Comparison of ENCODE assay signal across 16 cellular contexts in genomic region chr6:83952830-83953229, GRCh38.
DNase-seq lines count a peak whose midpoint lies in the region; ATAC-seq and TF ChIP-seq lines count a peak whose summit lies in the region.
"Had no signal": no experiment of that assay in that cellular context is flagged by ENCODE, and none has a peak within 500 bp of the region (broad histone marks: within the 10 kb centered on the region; RNA-seq: fewer than 3 reads in every experiment).

No MANE protein-coding gene starts in this region.

- CTCF ChIA-PET in AG04449 (lab: Yijun Ruan, JAX): no interaction called here

- H3K9me2 ChIP-seq in GM23338 (ENCODE audit: insufficient read depth): no peaks in the 10 kb centered on the region

- peaks cover 2% of the 10 kb centered on the region for H3K27me3 Mint-ChIP-seq in GM23338 (ENCODE audit: insufficient read depth, low read depth, poor library complexity)
- no peaks in the 10 kb centered on the region for H3K27me3 Mint-ChIP-seq in endodermal cell (ENCODE audit: insufficient read depth)

- no peak overlapping the region for H3K4me3 Mint-ChIP-seq in GM23338
- no peak overlapping the region for H3K4me3 Mint-ChIP-seq in endodermal cell

- H3K27ac Mint-ChIP-seq in GM23338 (peak overlapping the region; percentile 13; the same call in 1 of the 2 replicates), endodermal cell (no peak overlapping the region)

- no peak overlapping the region for H3K9ac ChIP-seq in adipocyte (ENCODE audit: low read length)
- H3K9ac ChIP-seq in endodermal cell (ENCODE audit: extremely low read depth, low read length, poor library complexity, severe bottlenecking): no peak overlapping the region
- H3K9ac ChIP-seq: GM23248 had no signal

- peaks cover 22% of the 10 kb centered on the region for H3K4me1 ChIP-seq in GM23338 (ENCODE audit: insufficient read depth)
- no peaks in the 10 kb centered on the region for H3K4me1 ChIP-seq in adipocyte (ENCODE audit: control insufficient read depth, insufficient read depth, low read length)
- H3K4me1 ChIP-seq in endodermal cell (ENCODE audit: control insufficient read depth, insufficient read depth, low read length): no peaks in the 10 kb centered on the region

- H3K27me3 ChIP-seq in GM23338 (ENCODE audit: insufficient read depth) (no peaks in the 10 kb centered on the region), adipocyte (replicated peaks; ENCODE audit: control insufficient read depth, insufficient read depth, low read length) (no peaks in the 10 kb centered on the region), endodermal cell (ENCODE audit: control insufficient read depth, insufficient read depth, low read length, poor library complexity, severe bottlenecking) (no peaks in the 10 kb centered on the region)

- ATAC-seq in GM23338 (peak; percentile 82), HG02973 (IDR thresholded peaks at IDR 0.05; ENCODE audit: unreplicated experiment) (no peak), HG02798 (IDR thresholded peaks at IDR 0.05; ENCODE audit: poor library complexity, unreplicated experiment) (no peak)

- H2AFZ ChIP-seq in GM23338: no peak overlapping the region
- H2AFZ ChIP-seq: GM23248 had no signal

- 58% methylated on average over 3 of the region's 3 CpGs; no CpG with 5 or more reads in 1 of the 2 experiments for WGBS in endodermal cell (ENCODE audit: insufficient coverage in 1 of 2, insufficient read length in 1 of 2), 2 experiments

- TF ChIP-seq CTCF in AG04449 (IDR thresholded peaks at IDR 0.05; ENCODE audit: insufficient read depth, low read length, missing control alignments) (no peak), GM23338 (conservative IDR thresholded peaks at IDR 0.05; ENCODE audit: low read depth in 2 of 2) (no peak), endodermal cell (conservative IDR thresholded peaks at IDR 0.05) (no peak)

- POLR2A ChIA-PET in AG04449 (lab: Yijun Ruan, JAX): no interaction called here

- H3K27ac ChIP-seq in GM23338 (ENCODE audit: low read depth) (no peak overlapping the region), endodermal cell (ENCODE audit: low read depth, low read length) (no peak overlapping the region)
- H3K27ac ChIP-seq: GM23248 had no signal

- H3K79me2 ChIP-seq in GM23338 (replicated peaks; ENCODE audit: insufficient read depth): no peaks in the 10 kb centered on the region

- H3K9me3 ChIP-seq in adipocyte (ENCODE audit: control insufficient read depth, low read length) (no peaks in the 10 kb centered on the region), endodermal cell (ENCODE audit: control insufficient read depth, low read length) (no peaks in the 10 kb centered on the region)

- DNase-seq in AG04449 (ENCODE audit: low read depth, low spot score) (no peak), GM23338 (ENCODE audit: low spot score) (peak; percentile 41), adipocyte (ENCODE audit: low read depth) (peak; percentile 32), fibroblast of peridontal ligament (ENCODE audit: extremely low read depth) (peak; percentile 26), endodermal cell (no peak), SW 1271 (lab: John Stamatoyannopoulos, UW) (no peak)
- DNase-seq: 8988T, C1 segment of cervical spinal cord, DMS 273 treated with DMSO at 0.1 percent for 48 hours, GM23248, NCI-H1417, NCI-H2029 treated with DMSO at 0.1 percent for 48 hours, NCI-H510A, RPMI8226 had no signal

- H3K36me3 ChIP-seq in GM23338 (ENCODE audit: insufficient read depth) (no peaks in the 10 kb centered on the region), adipocyte (ENCODE audit: control insufficient read depth, insufficient read depth, low read length, severe bottlenecking) (peaks cover 15% of the 10 kb centered on the region), endodermal cell (ENCODE audit: control insufficient read depth, insufficient read depth, low read length) (peaks cover 10% of the 10 kb centered on the region)

- peaks cover 31% of the 10 kb centered on the region for H3K4me1 Mint-ChIP-seq in GM23338
- H3K4me1 Mint-ChIP-seq in endodermal cell: peaks cover 18% of the 10 kb centered on the region

- H3K9me3 Mint-ChIP-seq in GM23338: no peaks in the 10 kb centered on the region; the same call in 2 of the 3 replicates
- peaks cover 4% of the 10 kb centered on the region for H3K9me3 Mint-ChIP-seq in endodermal cell

- H3K4me3 ChIP-seq in AG04449 (ENCODE audit: low read depth, low read length): peak overlapping the region; percentile 32; the same call in 1 of the 2 replicates
- no peak overlapping the region for H3K4me3 ChIP-seq in GM23338
- H3K4me3 ChIP-seq in adipocyte (ENCODE audit: low read length): no peak overlapping the region
- H3K4me3 ChIP-seq in endodermal cell (ENCODE audit: low read length): no peak overlapping the region
- H3K4me3 ChIP-seq: GM23248 had no signal

- H3K36me3 Mint-ChIP-seq in GM23338 (ENCODE audit: low read depth) (peaks cover 21% of the 10 kb centered on the region; the same call in 2 of the 3 replicates), endodermal cell (ENCODE audit: low read depth) (peaks cover 26% of the 10 kb centered on the region)

- H3K4me2 ChIP-seq in GM23338: peak overlapping the region; percentile 8; the same call in 1 of the 2 replicates

- no peaks in the 10 kb centered on the region for H4K20me1 ChIP-seq in GM23338 (replicated peaks; ENCODE audit: insufficient read depth)

- H3F3A ChIP-seq in GM23338 (replicated peaks; ENCODE audit: low read depth): no peaks in the 10 kb centered on the region

TF ChIP-seq in GM23338, 12 proteins besides CTCF, POLR2A, EP300 and RAD21:
- TF ChIP-seq NANOG (IDR thresholded peaks at IDR 0.05; ENCODE audit: borderline replicate concordance): no peak
- peak; percentile 66; the same call in 1 of the 2 replicates for TF ChIP-seq ZNF462 (CRISPR knock-in tag; IDR thresholded peaks at IDR 0.05)

Comparison
In these comparisons a context has a peak if more than half of its experiments do, and no peak if none do; other contexts are left out.
1. DNase-seq: peak in GM23338 (single experiment), adipocyte (single experiment) and fibroblast of peridontal ligament (single experiment); none in AG04449 (single experiment), endodermal cell (single experiment) and SW 1271 (0 of 2).